Comparison of ENCODE assay signal across 32 cellular contexts in the genomic region with DNA sequence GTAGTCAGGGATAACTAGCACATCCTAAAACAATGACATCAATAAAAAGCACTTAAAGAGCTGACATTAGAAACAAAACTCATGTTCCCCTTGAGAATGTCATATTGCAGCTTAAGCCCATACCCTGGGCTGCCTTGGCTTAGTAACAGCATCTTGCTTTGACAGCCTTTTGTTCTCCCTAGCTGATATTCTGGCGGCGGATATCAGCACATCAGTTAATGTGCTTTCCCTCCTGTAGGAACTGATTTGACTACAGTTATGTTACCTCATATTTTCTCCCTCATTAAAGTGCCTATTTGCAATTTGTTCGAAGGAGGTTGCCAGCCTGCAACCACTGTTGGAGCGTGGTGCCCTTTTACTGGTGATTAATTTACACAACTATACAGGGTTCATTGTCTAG.
"Had no signal": no experiment of that assay in that cellular context is flagged by ENCODE, and none has a peak within 500 bp of the region (broad histone marks: within the 10 kb centered on the region; RNA-seq: fewer than 3 reads in every experiment).

No MANE protein-coding gene starts in this region.

- H3K27ac Mint-ChIP-seq: activated CD4-positive, alpha-beta memory T cell treated with anti-CD3 and anti-CD28 coated beads, Interleukin-2, amount 10 ng/mL, durations not matched to agents 7 days and 5 days; activated CD4-positive, alpha-beta T cell treated with anti-CD3 and anti-CD28 coated beads, Interleukin-2, amount 10 ng/mL, durations not matched to agents 7 days and 5 days; activated T-cell treated with anti-CD3 and anti-CD28 coated beads, Interleukin-2, amount 50 U/mL, for 24 hours; mesothelial cell of epicardium; naive B cell; stimulated activated memory B cell treated with anti-CD40 and anti-IgM and Interleukin-4, amounts not matched to agents 10 μg/mL and 1 μg/mL and 100 μg/mL, for 72 hours; T-helper 17 cell; WTC11 had no signal

- H3K4me1 ChIP-seq: breast epithelium, uterus had no signal

- H3K4me1 Mint-ChIP-seq: activated CD4-positive, alpha-beta memory T cell treated with anti-CD3 and anti-CD28 coated beads, Interleukin-2, amount 10 ng/mL, durations not matched to agents 7 days and 5 days; activated CD4-positive, alpha-beta T cell treated with anti-CD3 and anti-CD28 coated beads, Interleukin-2, amount 10 ng/mL, durations not matched to agents 7 days and 5 days; mesothelial cell of epicardium; neural crest cell had no signal

- H3K9me3 ChIP-seq: breast epithelium, pancreas, right atrium auricular region, stomach, uterus had no signal

- H3K4me3 ChIP-seq: breast epithelium, pancreas, right atrium auricular region, smooth muscle cell, stomach, uterus had no signal

- ATAC-seq: left cardiac atrium; pancreas; stimulated activated memory B cell treated with anti-CD40 and anti-IgM and Interleukin-4, amounts not matched to agents 10 μg/mL and 1 μg/mL and 100 μg/mL, for 72 hours; T-helper 17 cell; WTC11 had no signal

- DNase-seq: activated CD4-positive, alpha-beta memory T cell treated with anti-CD3 and anti-CD28 coated beads, Interleukin-2, amount 10 ng/mL, durations not matched to agents 7 days and 5 days; activated CD4-positive, alpha-beta T cell treated with anti-CD3 and anti-CD28 coated beads for 1 hour; activated CD4-positive, alpha-beta T cell treated with anti-CD3 and anti-CD28 coated beads, Interleukin-2, amount 10 ng/mL, durations not matched to agents 7 days and 5 days; activated CD8-positive, alpha-beta memory T cell treated with anti-CD3 and anti-CD28 coated beads, Interleukin-2, amount 50 U/mL, for 48 hours; activated gamma-delta T cell; activated naive CD4-positive, alpha-beta T cell treated with anti-CD3 and anti-CD28 coated beads, Interleukin-2, amount 50 U/mL, for 16 hours; activated T-cell treated with anti-CD3 and anti-CD28 coated beads, Interleukin-2, amount 50 U/mL, for 24 hours; amniotic stem cell; central memory CD4-positive, alpha-beta T cell; dermis blood vessel endothelial cell; effector CD4-positive, alpha-beta T cell; hippocampal formation; left cardiac atrium; naive B cell; nucleus accumbens; pancreas; stimulated activated CD4-positive, alpha-beta T cell treated with anti-CD3 and anti-CD28 coated beads, Interleukin-1b, Interleukin-23, amount 100 ng/mL, for 48 hours; stimulated activated CD4-positive, alpha-beta T cell treated with anti-CD3 and anti-CD28 coated beads, Interleukin-4, amount 100 ng/mL, for 4 hours; stimulated activated CD8-positive, alpha-beta memory T cell treated with anti-CD3 and anti-CD28 coated beads, Interleukin-4, amount 100 ng/mL, for 48 hours; stomach; T-helper 17 cell; T1000; trophoblast cell; uterus had no signal

- H3K27ac ChIP-seq: breast epithelium, epithelial cell of prostate, pancreas had no signal

- H3K36me3 Mint-ChIP-seq: mesothelial cell of epicardium; naive B cell; stimulated activated memory B cell treated with anti-CD40 and anti-IgM and Interleukin-4, amounts not matched to agents 10 μg/mL and 1 μg/mL and 100 μg/mL, for 72 hours; WTC11 had no signal

- H3K27me3 Mint-ChIP-seq: stimulated activated memory B cell treated with anti-CD40 and anti-IgM and Interleukin-4, amounts not matched to agents 10 μg/mL and 1 μg/mL and 100 μg/mL, for 72 hours had no signal

- H3K36me3 ChIP-seq: breast epithelium, pancreas, right atrium auricular region, stomach, uterus had no signal

- H3K4me3 Mint-ChIP-seq: activated CD4-positive, alpha-beta memory T cell treated with anti-CD3 and anti-CD28 coated beads, Interleukin-2, amount 10 ng/mL, durations not matched to agents 7 days and 5 days; activated CD4-positive, alpha-beta T cell treated with anti-CD3 and anti-CD28 coated beads, Interleukin-2, amount 10 ng/mL, durations not matched to agents 7 days and 5 days; activated T-cell treated with anti-CD3 and anti-CD28 coated beads, Interleukin-2, amount 50 U/mL, for 24 hours; mesothelial cell of epicardium; naive B cell; neural crest cell; stimulated activated memory B cell treated with anti-CD40 and anti-IgM and Interleukin-4, amounts not matched to agents 10 μg/mL and 1 μg/mL and 100 μg/mL, for 72 hours; T-helper 17 cell; WTC11 had no signal

- H3K27me3 ChIP-seq: breast epithelium, pancreas, right atrium auricular region, stomach, uterus had no signal

- H3K9me3 Mint-ChIP-seq: activated CD4-positive, alpha-beta memory T cell treated with anti-CD3 and anti-CD28 coated beads, Interleukin-2, amount 10 ng/mL, durations not matched to agents 7 days and 5 days; activated CD4-positive, alpha-beta T cell treated with anti-CD3 and anti-CD28 coated beads, Interleukin-2, amount 10 ng/mL, durations not matched to agents 7 days and 5 days; activated T-cell treated with anti-CD3 and anti-CD28 coated beads, Interleukin-2, amount 50 U/mL, for 24 hours; mesothelial cell of epicardium; naive B cell; neural crest cell; stimulated activated memory B cell treated with anti-CD40 and anti-IgM and Interleukin-4, amounts not matched to agents 10 μg/mL and 1 μg/mL and 100 μg/mL, for 72 hours; WTC11 had no signal
